In genomic region chr10:110881247-110881646, GRCh38 we compare ENCODE assay signal across 1 cellular context.
TF ChIP-seq lines count a peak whose summit lies in the region.

No MANE protein-coding gene starts in this region.

TF ChIP-seq in GM12878, 131 proteins besides CTCF, POLR2A, EP300 and RAD21:
- TF ChIP-seq SMC3 (IDR thresholded peaks at IDR 0.05; ENCODE audit: borderline replicate concordance, low read length) (no peak), ZBTB33 (IDR thresholded peaks at IDR 0.05) (no peak), IKZF2 (IDR thresholded peaks at IDR 0.05) (no peak), ZNF207 (IDR thresholded peaks at IDR 0.05; ENCODE audit: borderline replicate concordance) (no peak), RELB (IDR thresholded peaks at IDR 0.05; ENCODE audit: low read depth) (no peak), ZNF217 (IDR thresholded peaks at IDR 0.05) (no peak), SUPT20H (IDR thresholded peaks at IDR 0.05; ENCODE audit: borderline replicate concordance, control insufficient read depth, low read depth, low read length) (no peak), YY1 (IDR thresholded peaks at IDR 0.05; ENCODE audit: low read depth, low read length) (no peak), RELA (IDR thresholded peaks at IDR 0.05; ENCODE audit: borderline replicate concordance, partially characterized antibody) (no peak), BCL11A (IDR thresholded peaks at IDR 0.05; ENCODE audit: low read depth, low read length) (no peak), E4F1 (IDR thresholded peaks at IDR 0.05; ENCODE audit: borderline replicate concordance, partially characterized antibody) (no peak), CREB1 (IDR thresholded peaks at IDR 0.05; ENCODE audit: low read depth) (no peak), NFYA (IDR thresholded peaks at IDR 0.05; ENCODE audit: borderline replicate concordance, low read depth, low read length) (no peak), NRF1 (conservative IDR thresholded peaks at IDR 0.05; ENCODE audit: low read depth, low read length) (no peak), CHD2 (IDR thresholded peaks at IDR 0.05; ENCODE audit: borderline replicate concordance, low read depth, low read length) (no peak), CBX3 (IDR thresholded peaks at IDR 0.05; ENCODE audit: borderline replicate concordance, low read depth) (no peak)
